ENCODE assay signal across 8 cellular contexts in genomic region chr10:102796407-102797176, GRCh38. TPM values are rescaled to one million over a fixed set of nuclear protein-coding genes. Genes with fewer than 3 reads are reported as not detected.
A peak's percentile ranks its signal among the peaks of the same experiment; 100 is the strongest.
DNase-seq lines count a peak whose midpoint lies in the region; ATAC-seq and TF ChIP-seq lines count a peak whose summit lies in the region.

No MANE protein-coding gene starts in this region.

- TF ChIP-seq CTCF in ascending aorta (IDR thresholded peaks at IDR 0.05) (no peak), lower leg skin (IDR thresholded peaks at IDR 0.05) (no peak), PC-9 (conservative IDR thresholded peaks at IDR 0.05) (no peak)

- intact Hi-C loops in ascending aorta (cut with DNase I), result no loop called here
- intact Hi-C loops in lower leg skin (cut with DNase I; ENCODE audit: low total_unique reads), result no loop called here
- intact Hi-C loops in PC-9 (cut with micrococcal nuclease; ENCODE audit: unreplicated experiment), result no loop called here

- no peaks in the 10 kb centered on the region for H4K20me1 ChIP-seq in PC-9 (ENCODE audit: insufficient read depth)

- no peaks in the 10 kb centered on the region for H3K9me2 ChIP-seq in PC-9 (ENCODE audit: insufficient read depth)

- H3K79me2 ChIP-seq in PC-9 (ENCODE audit: low read depth), result no peaks in the 10 kb centered on the region

- no TSS peak for BruUV-seq in PC-9 (replicated peaks; lab: Mats Ljungman, UMichigan)

- TF ChIP-seq POLR2A in GM18526 (IDR thresholded peaks at IDR 0.05; ENCODE audit: extremely low read depth, insufficient read length) (peak; percentile 20), lower leg skin (IDR thresholded peaks at IDR 0.05) (no peak)

- no peaks in the 10 kb centered on the region for H3F3A ChIP-seq in PC-9 (ENCODE audit: insufficient read depth, low read depth)

- H3K4me1 ChIP-seq in ascending aorta, result peaks cover 44 to 79% of the 10 kb centered on the region in 2 donors
- no peaks in the 10 kb centered on the region for H3K4me1 ChIP-seq in PC-9 (replicated peaks; ENCODE audit: insufficient read depth)

- peak overlapping the region; percentile 54 to 77 for H3K27ac ChIP-seq in ascending aorta
- H3K27ac ChIP-seq in PC-9, result no peak overlapping the region

- ATAC-seq in HG03039 (IDR thresholded peaks at IDR 0.05; ENCODE audit: unreplicated experiment), result peak; percentile 95

- no peak overlapping the region for H2AFZ ChIP-seq in PC-9

- CTCF ChIA-PET in PC-9 (lab: Charles Lee), result no interaction called here

- WGBS in lower leg skin, 2 donors, result 16 to 20% methylated on average over 9 of the region's 9 CpGs

- POLR2A ChIA-PET in PC-9 (lab: Charles Lee; ENCODE audit: unreplicated experiment), result no interaction called here

- H3K9me3 ChIP-seq in ascending aorta (no peaks in the 10 kb centered on the region), PC-9 (ENCODE audit: insufficient read depth, low read depth) (no peaks in the 10 kb centered on the region)

- peak overlapping the region in 1 of 2 donors; percentile 1 for H3K4me3 ChIP-seq in ascending aorta
- H3K4me3 ChIP-seq in lower leg skin (ENCODE audit: low read depth, poor library complexity, severe bottlenecking), result no peak overlapping the region
- H3K4me3 ChIP-seq in PC-9, result no peak overlapping the region

- H3K36me3 ChIP-seq in ascending aorta (peaks cover 16 to 18% of the 10 kb centered on the region in 2 donors), PC-9 (ENCODE audit: low read depth) (no peaks in the 10 kb centered on the region)

- DNase-seq in SW480 (ENCODE audit: low spot score), result peak; percentile 54
- DNase-seq in ascending aorta (ENCODE audit: low spot score in 2 of 2), result peak; percentile 63 to 94
- peak; percentile 88 to 97 for DNase-seq in lower leg skin (ENCODE audit: low spot score in 2 of 2)
- peak; percentile 36 to 54 for DNase-seq in stimulated activated CD8-positive, alpha-beta memory T cell treated with anti-CD3 and anti-CD28 coated beads, Interleukin-15, amount 100 ng/mL, for 48 hours (ENCODE audit: low read depth in 2 of 2)
- DNase-seq in PC-9, result no peak
- no peak for DNase-seq in kidney glomerular epithelial cell (lab: John Stamatoyannopoulos, UW)

- H3K27me3 ChIP-seq in ascending aorta, result no peaks in the 10 kb centered on the region
- no peaks in the 10 kb centered on the region for H3K27me3 ChIP-seq in PC-9 (ENCODE audit: insufficient read depth, low read depth)

- H3K4me2 ChIP-seq in PC-9, result no peak overlapping the region

RNA-seq across cellular contexts. Expression of gene CYP17A1, which starts 40.6 kb away (rescaled TPM):
- total RNA-seq in ascending aorta, result 116 TPM
- total RNA-seq in lower leg skin, result under 1 TPM in 1 of 4 donors, not detected in 3; 0.26 TPM
- not detected in 2 replicates for total RNA-seq in PC-9 (2021)

RNA-seq across cellular contexts. Expression of gene WBP1L, which starts 52.8 kb away (rescaled TPM):
- total RNA-seq in ascending aorta (107 TPM), lower leg skin (100 to 1,000 TPM; 144 to 171 (median 163) TPM), PC-9 (2021) (16.2 and 19.7 TPM in 2 replicates)

RNA-seq across cellular contexts. Expression of gene BORCS7, which starts 57.5 kb away (rescaled TPM):
- total RNA-seq in ascending aorta (57.2 TPM), lower leg skin (10 to 100 TPM; 11.7 to 34.5 (median 24.9) TPM), PC-9 (2021) (8.2 and 9.4 TPM in 2 replicates)

Comparison
In these comparisons a context has a peak if more than half of its experiments do, and no peak if none do; other contexts are left out.
1. DNase-seq: peak in SW480 (single experiment), ascending aorta (2 of 2), lower leg skin (2 of 2) and stimulated activated CD8-positive, alpha-beta memory T cell treated with anti-CD3 and anti-CD28 coated beads, Interleukin-15, amount 100 ng/mL, for 48 hours (2 of 2); none in PC-9 (0 of 2) and kidney glomerular epithelial cell (single experiment).
2. RNA of gene CYP17A1, which starts 40.6 kb away (total RNA-seq): 116 TPM in ascending aorta (single experiment); 0.26 TPM in lower leg skin and not detected in PC-9; every median in the first group is over 10 times any median in the second.